Comparison of ENCODE assay signal across 28 cellular contexts in the genomic region with DNA sequence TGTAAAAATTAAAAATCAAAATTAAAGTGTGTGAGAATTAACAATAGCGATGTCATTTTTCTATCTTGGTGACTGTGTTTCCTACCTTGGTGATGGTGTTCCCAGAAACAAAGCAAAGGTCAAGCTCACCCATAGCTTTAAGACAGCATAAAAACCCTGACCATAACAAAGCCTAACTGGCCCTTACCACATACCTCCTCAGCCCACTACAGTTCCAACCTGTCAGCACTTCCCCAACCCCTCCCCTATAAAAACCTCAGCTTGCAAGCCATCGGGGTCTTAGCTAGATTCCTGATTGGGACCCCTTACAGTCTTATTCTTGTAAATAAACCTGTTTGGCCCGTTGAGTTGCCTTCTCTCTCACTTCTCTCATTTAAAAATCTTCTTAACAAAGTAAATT.
"Had no signal": no experiment of that assay in that cellular context is flagged by ENCODE, and none has a peak within 500 bp of the region (broad histone marks: within the 10 kb centered on the region; RNA-seq: fewer than 3 reads in every experiment).

No MANE protein-coding gene starts in this region.

- DNase-seq: activated CD4-positive, alpha-beta T cell treated with anti-CD3 and anti-CD28 coated beads for 48 hours; activated CD4-positive, alpha-beta T cell treated with anti-CD3 and anti-CD28 coated beads, Interleukin-2, amount 50 U/mL, for 4 hours; activated CD4-positive, CD25-positive, alpha-beta regulatory T cell treated with anti-CD3 and anti-CD28 coated beads, Interleukin-2, amount 50 U/mL, for 72 hours; activated CD8-positive, alpha-beta memory T cell treated with anti-CD3 and anti-CD28 coated beads, Interleukin-2, amount 50 U/mL, for 48 hours; activated CD8-positive, alpha-beta T cell treated with anti-CD3 and anti-CD28 coated beads, Interleukin-2, amount 10 ng/mL, durations not matched to agents 7 days and 5 days; activated effector memory CD4-positive, alpha-beta T cell treated with anti-CD3 and anti-CD28 coated beads, Interleukin-2, amount 50 U/mL, for 16 hours; activated naive CD4-positive, alpha-beta T cell treated with Interleukin-2 at 50 U/mL for 16 hours; activated naive CD8-positive, alpha-beta T cell treated with anti-CD3 and anti-CD28 coated beads, Interleukin-2, amount 50 U/mL, for 24 hours; activated T-cell treated with anti-CD3 and anti-CD28 coated beads, Interleukin-2, amount 50 U/mL, for 1 hour; amniotic stem cell; body of pancreas; central memory CD4-positive, alpha-beta T cell; MV-4-11; NCI-H1092 treated with DMSO at 0.1 percent for 48 hours; NCI-H1417 treated with DMSO at 0.1 percent for 48 hours; NCI-H1694 treated with DMSO at 0.1 percent for 48 hours; NCI-H2029 treated with DMSO at 0.1 percent for 48 hours; NCI-H446; NCI-H524; Peyer's patch; SHP77 had no signal

- H3K4me3 ChIP-seq: ascending aorta, body of pancreas, Peyer's patch, SJSA1 had no signal

- H3K9me3 Mint-ChIP-seq: activated naive CD8-positive, alpha-beta T cell treated with anti-CD3 and anti-CD28 coated beads, Interleukin-2, amount 50 U/mL, for 24 hours; activated T-helper 1 cell treated with anti-CD3 and anti-CD28 coated beads, Interleukin-12 subunit alpha, Interleukin-12 subunit beta, Interleukin-2, Interleukin-4 antibody, amounts not matched to agents 30 ng/mL and 10 ng/mL and 1 ng/mL, durations not matched to agents 14 hours and 24 hours and 36 hours had no signal

- H3K27me3 ChIP-seq: ascending aorta, body of pancreas, Peyer's patch, SJSA1 had no signal

- H3K36me3 ChIP-seq: ascending aorta, Peyer's patch, SJSA1 had no signal

- H3K9ac ChIP-seq: KMS-11 had no signal

- H3K27me3 Mint-ChIP-seq: activated naive CD8-positive, alpha-beta T cell treated with anti-CD3 and anti-CD28 coated beads, Interleukin-2, amount 50 U/mL, for 24 hours had no signal

- H3K27ac Mint-ChIP-seq: activated CD8-positive, alpha-beta T cell treated with anti-CD3 and anti-CD28 coated beads, Interleukin-2, amount 10 ng/mL, durations not matched to agents 7 days and 5 days; activated naive CD4-positive, alpha-beta T cell treated with anti-CD3 and anti-CD28 coated beads, Interleukin-2, amount 50 U/mL, for 72 hours; activated naive CD8-positive, alpha-beta T cell treated with anti-CD3 and anti-CD28 coated beads, Interleukin-2, amount 50 U/mL, for 24 hours; activated T-helper 1 cell treated with anti-CD3 and anti-CD28 coated beads, Interleukin-12 subunit alpha, Interleukin-12 subunit beta, Interleukin-2, Interleukin-4 antibody, amounts not matched to agents 30 ng/mL and 10 ng/mL and 1 ng/mL, durations not matched to agents 14 hours and 24 hours and 36 hours; T-helper 1 cell treated with Interleukin-12 subunit alpha and Interleukin-12 subunit beta and Interleukin-4 antibody, amounts not matched to agents 30 μg/mL and 1 μg/mL, for 36 hours had no signal

- ATAC-seq: activated CD8-positive, alpha-beta T cell treated with anti-CD3 and anti-CD28 coated beads, Interleukin-2, amount 10 ng/mL, durations not matched to agents 7 days and 5 days; activated naive CD4-positive, alpha-beta T cell treated with anti-CD3 and anti-CD28 coated beads, Interleukin-2, amount 50 U/mL, for 72 hours; activated naive CD8-positive, alpha-beta T cell treated with anti-CD3 and anti-CD28 coated beads, Interleukin-2, amount 50 U/mL, for 24 hours; body of pancreas; SK-N-SH treated with all-trans-retinoic acid at 6 μM for 48 hours had no signal

- H3K4me1 Mint-ChIP-seq: activated naive CD8-positive, alpha-beta T cell treated with anti-CD3 and anti-CD28 coated beads, Interleukin-2, amount 50 U/mL, for 24 hours had no signal

- H3K4me3 Mint-ChIP-seq: activated CD8-positive, alpha-beta T cell treated with anti-CD3 and anti-CD28 coated beads, Interleukin-2, amount 10 ng/mL, durations not matched to agents 7 days and 5 days; activated naive CD8-positive, alpha-beta T cell treated with anti-CD3 and anti-CD28 coated beads, Interleukin-2, amount 50 U/mL, for 24 hours; activated T-helper 1 cell treated with anti-CD3 and anti-CD28 coated beads, Interleukin-12 subunit alpha, Interleukin-12 subunit beta, Interleukin-2, Interleukin-4 antibody, amounts not matched to agents 30 ng/mL and 10 ng/mL and 1 ng/mL, durations not matched to agents 14 hours and 24 hours and 36 hours; T-helper 1 cell treated with Interleukin-12 subunit alpha and Interleukin-12 subunit beta and Interleukin-4 antibody, amounts not matched to agents 30 μg/mL and 1 μg/mL, for 36 hours had no signal

- H3K4me1 ChIP-seq: ascending aorta, body of pancreas, Peyer's patch, SJSA1 had no signal

- H3K36me3 Mint-ChIP-seq: activated naive CD4-positive, alpha-beta T cell treated with anti-CD3 and anti-CD28 coated beads, Interleukin-2, amount 50 U/mL, for 72 hours had no signal

- H3K27ac ChIP-seq: ascending aorta, body of pancreas, KMS-11, Peyer's patch, SJSA1 had no signal

- H3K9me3 ChIP-seq: ascending aorta, body of pancreas, Peyer's patch, SJSA1 had no signal
